8 cellular contexts compared by ENCODE assay signal in genomic region chr12:6872073-6873048, GRCh38. TPM values are rescaled to one million over a fixed set of nuclear protein-coding genes. Genes with fewer than 3 reads are reported as not detected.
DNase-seq lines count a peak whose midpoint lies in the region; ATAC-seq and TF ChIP-seq lines count a peak whose summit lies in the region.

No MANE protein-coding gene starts in this region.

- 5% methylated on average over 40 of the region's 40 CpGs for WGBS in HUES64
- WGBS in gastroesophageal sphincter (ENCODE audit: low coverage in 1 of 2), 2 donors = 0% methylated on average over 8 to 14 of the region's 40 CpGs

- no peak for TF ChIP-seq EP300 in gastroesophageal sphincter (IDR thresholded peaks at IDR 0.05)

- H3K36me3 ChIP-seq in HUES64 (ENCODE audit: insufficient read depth, low read length) = peaks cover 34% of the 10 kb centered on the region
- peaks cover 0 to 34% of the 10 kb centered on the region in 2 donors for H3K36me3 ChIP-seq in gastroesophageal sphincter
- peaks cover 21% of the 10 kb centered on the region for H3K36me3 ChIP-seq in neutrophil

- H3K4me1 ChIP-seq in HUES64 (ENCODE audit: insufficient read depth, low read length) (peaks cover 18% of the 10 kb centered on the region; the same call in 1 of the 2 replicates), gastroesophageal sphincter (peaks cover 0 to 63% (median 33%) of the 10 kb centered on the region in 3 donors), neutrophil (ENCODE audit: control insufficient read depth in 1 of 2, insufficient read depth in 1 of 2, low read depth in 1 of 2, low read length in 1 of 2) (peaks cover 60 to 70% of the 10 kb centered on the region in 2 experiments)

- DNase-seq in RWPE1 (ENCODE audit: low spot score) (peak; percentile 72), superior temporal gyrus (ENCODE audit: extremely low spot score) (peak; percentile 82)
- peak; percentile 64 to 83 (median 67) for DNase-seq in activated naive CD4-positive, alpha-beta T cell (lab: John Stamatoyannopoulos, UW)

- H3K4me3 ChIP-seq in HUES64 (ENCODE audit: low read length) = peak overlapping the region; percentile 96
- H3K4me3 ChIP-seq in gastroesophageal sphincter = peak overlapping the region; percentile 50 to 84
- peak overlapping the region; percentile 82 to 95 for H3K4me3 ChIP-seq in neutrophil (ENCODE audit: low read depth in 1 of 2, low read length in 1 of 2)

- no peaks in the 10 kb centered on the region for H3K9me3 ChIP-seq in HUES64 (ENCODE audit: insufficient read depth, low read depth, low read length)
- no peaks in the 10 kb centered on the region for H3K9me3 ChIP-seq in gastroesophageal sphincter
- no peaks in the 10 kb centered on the region for H3K9me3 ChIP-seq in neutrophil

- H3K27ac ChIP-seq in 22Rv1 (peak overlapping the region; percentile 99), HUES64 (ENCODE audit: low read depth, low read length) (peak overlapping the region; percentile 87), RWPE1 (peak overlapping the region; percentile 84), gastroesophageal sphincter (peak overlapping the region; percentile 41 to 94 (median 87)), neutrophil (peak overlapping the region; percentile 86)

- H3K27me3 ChIP-seq in HUES64 (ENCODE audit: insufficient read depth, low read length) (no peaks in the 10 kb centered on the region), gastroesophageal sphincter (no peaks in the 10 kb centered on the region), neutrophil (no peaks in the 10 kb centered on the region)

- TF ChIP-seq CTCF in 22Rv1 (IDR thresholded peaks at IDR 0.05) = peak; percentile 100
- TF ChIP-seq CTCF in RWPE1 (conservative IDR thresholded peaks at IDR 0.05; ENCODE audit: low read depth) = peak; percentile 84
- peak in 3 of 4 experiments; percentile 88 to 96 (median 91) for TF ChIP-seq CTCF in gastroesophageal sphincter (IDR thresholded peaks at IDR 0.05)
- TF ChIP-seq CTCF in neutrophil (IDR thresholded peaks at IDR 0.05) = peak; percentile 99

- ATAC-seq in GM18498 (IDR thresholded peaks at IDR 0.05; ENCODE audit: unreplicated experiment) (peak; percentile 35), gastroesophageal sphincter (peak; percentile 65)

- POLR2A ChIA-PET in RWPE1 (lab: Yijun Ruan, JAX; ENCODE audit: low non-redundant PET) = interaction anchor here (0.5 to 2.4 kb wide), 3 partner anchors 10 to 53 kb away, joined by 3 to 9 read pairs (median 5); no protein-coding TSS in a partner anchor

- CTCF ChIA-PET in RWPE1 (lab: Yijun Ruan, JAX) = interaction anchor here (0.5 to 3.2 kb wide), 26 partner anchors 9 to 824 kb away, joined by 3 to 16 read pairs (median 4); partner anchors contain the start of genes CDCA3, LRRC23 and VAMP1

- peak overlapping the region; percentile 87 for H3K9ac ChIP-seq in HUES64 (ENCODE audit: low read depth, low read length)

- TF ChIP-seq POLR2A in gastroesophageal sphincter (IDR thresholded peaks at IDR 0.05) = peak in 1 of 2 donors; percentile 18

RNA-seq across cellular contexts. Expression of gene SPSB2, which starts 0.7 kb away (rescaled TPM):
- polyA plus RNA-seq in HUES64 (2013, experiment 1 of 2) = 10.5 TPM
- 9.4 TPM for polyA plus RNA-seq in HUES64 (2013, experiment 2 of 2)
- total RNA-seq in gastroesophageal sphincter = 10 to 100 TPM in 1 of 4 donors, 1 to 10 TPM in 3; 7.4 to 10.7 (median 8.1) TPM

RNA-seq across cellular contexts. Expression of gene TPI1, which starts 5.0 kb away (rescaled TPM):
- 868 TPM for polyA plus RNA-seq in HUES64 (2013, experiment 1 of 2)
- 943 TPM for polyA plus RNA-seq in HUES64 (2013, experiment 2 of 2)
- 100 to 1,000 TPM; 324 to 473 (median 392) TPM for total RNA-seq in gastroesophageal sphincter

RNA-seq across cellular contexts. Expression of gene USP5, which starts 20.4 kb away (rescaled TPM):
- polyA plus RNA-seq in HUES64 (2013, experiment 1 of 2) = 69.7 TPM
- polyA plus RNA-seq in HUES64 (2013, experiment 2 of 2) = 67.6 TPM
- total RNA-seq in gastroesophageal sphincter = 10 to 100 TPM; 43.4 to 70.9 (median 65.0) TPM

RNA-seq across cellular contexts. Expression of gene CDCA3, which starts 21.3 kb away (rescaled TPM):
- polyA plus RNA-seq in HUES64 (2013, experiment 1 of 2) = 47.6 TPM
- 50.7 TPM for polyA plus RNA-seq in HUES64 (2013, experiment 2 of 2)
- total RNA-seq in gastroesophageal sphincter = 1 to 10 TPM; 1.1 to 5.9 (median 1.4) TPM

RNA-seq across cellular contexts. Expression of gene GNB3, which starts 31.6 kb away (rescaled TPM):
- polyA plus RNA-seq in HUES64 (2013, experiment 1 of 2) = 6.4 TPM
- 4.9 TPM for polyA plus RNA-seq in HUES64 (2013, experiment 2 of 2)
- total RNA-seq in gastroesophageal sphincter = 1 to 10 TPM in 3 of 4 donors, under 1 TPM in 1; 0.45 to 1.8 (median 1.3) TPM

Comparison
In these comparisons a context has a peak if more than half of its experiments do, and no peak if none do; other contexts are left out.
1. Peak in every context shown above with its lines: DNase-seq, ATAC-seq, H3K4me3 ChIP-seq and H3K27ac ChIP-seq.